ENCODE assay signal across 6 cellular contexts in genomic region chr22:32083000-32083399, GRCh38. TPM values are rescaled to one million over a fixed set of nuclear protein-coding genes. Genes with fewer than 3 reads are reported as not detected.
"Had no signal": no experiment of that assay in that cellular context is flagged by ENCODE, and none has a peak within 500 bp of the region (broad histone marks: within the 10 kb centered on the region; RNA-seq: fewer than 3 reads in every experiment).

No MANE protein-coding gene starts in this region.

- H3K27ac Mint-ChIP-seq: H9 had no signal

- ATAC-seq: K562 had no signal

- H3K9ac ChIP-seq: GM23248 had no signal

- H3K4me3 Mint-ChIP-seq: H9 had no signal

- H3K27ac ChIP-seq: GM23248 had no signal

- H2AFZ ChIP-seq: GM23248 had no signal

- H3K9me3 Mint-ChIP-seq: H9 had no signal

- DNase-seq: GM23248, GOT3, H9, HCEC 1CT, IMR-90 had no signal

- H3K4me3 ChIP-seq: GM23248, K562 had no signal

RNA-seq across cellular contexts. Expression of gene SLC5A1, which starts 39.9 kb away (rescaled TPM):
- total RNA-seq: GM23248, H9, IMR-90, K562 had no signal
- polyA plus RNA-seq: GM23248, IMR-90, K562 had no signal
